Comparison of ENCODE assay signal across 11 cellular contexts in the genomic region with DNA sequence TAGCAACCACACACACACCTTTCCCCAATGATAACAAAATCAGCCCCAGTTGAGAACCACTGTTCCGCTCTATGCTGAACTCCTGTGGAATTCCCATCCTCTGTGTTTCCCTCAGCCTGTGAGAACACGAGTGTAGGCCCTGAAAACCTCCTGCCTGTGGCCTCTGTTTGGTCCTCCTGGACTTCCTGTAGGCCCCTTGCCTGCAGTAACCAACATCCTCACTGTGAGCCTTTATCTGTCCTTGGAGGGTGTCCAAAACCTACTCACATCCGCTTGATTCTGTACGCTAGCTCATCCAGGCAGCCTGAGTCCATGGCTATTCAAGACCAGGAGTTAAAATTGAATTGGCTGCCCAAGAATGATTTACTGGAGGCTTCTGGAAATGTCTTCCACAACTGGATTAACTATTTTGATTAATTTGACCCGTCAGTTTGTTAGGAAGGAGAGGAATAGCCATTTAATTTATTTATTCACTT.
A peak's percentile ranks its signal among the peaks of the same experiment; 100 is the strongest.
DNase-seq lines count a peak whose midpoint lies in the region; ATAC-seq and TF ChIP-seq lines count a peak whose summit lies in the region.
"Had no signal": no experiment of that assay in that cellular context is flagged by ENCODE, and none has a peak within 500 bp of the region (broad histone marks: within the 10 kb centered on the region; RNA-seq: fewer than 3 reads in every experiment).

No MANE protein-coding gene starts in this region.

- in situ Hi-C loops in SK-MEL-5 (cut with HindIII; ENCODE audit: low pct_unique_long_range_greater_than_20kb, low sequenced_read_pairs), result no loop called here

- TF ChIP-seq EP300 in gastroesophageal sphincter (IDR thresholded peaks at IDR 0.05), result no peak

- H3K27me3 ChIP-seq in neural progenitor cell (no peaks in the 10 kb centered on the region), gastroesophageal sphincter (no peaks in the 10 kb centered on the region), psoas muscle (ENCODE audit: insufficient read depth in 3 of 3, low read length in 2 of 3) (no peaks in the 10 kb centered on the region)

- no peak for TF ChIP-seq POLR2A in gastroesophageal sphincter (IDR thresholded peaks at IDR 0.05)

- no peak overlapping the region for H3K27ac ChIP-seq in neural progenitor cell
- H3K27ac ChIP-seq in gastroesophageal sphincter, result no peak overlapping the region
- H3K27ac ChIP-seq in psoas muscle, result no peak overlapping the region

- no peak overlapping the region for H3K4me3 Mint-ChIP-seq in neural progenitor cell
- H3K4me3 Mint-ChIP-seq: IgD-negative memory B cell; T-helper 2 cell treated with Interferon-gamma antibody and Interleukin-4, amounts not matched to agents 5 μg/mL and 100 μg/mL, for 36 hours had no signal

- intact Hi-C loops in psoas muscle (cut with DNase I), result no loop called here

- H3K4me1 ChIP-seq in neural progenitor cell, result peaks cover 13% of the 10 kb centered on the region
- no peaks in the 10 kb centered on the region for H3K4me1 ChIP-seq in gastroesophageal sphincter
- H3K4me1 ChIP-seq in psoas muscle, result no peaks in the 10 kb centered on the region

- TF ChIP-seq CTCF in fibroblast of the aortic adventitia (IDR thresholded peaks at IDR 0.05; ENCODE audit: insufficient read depth, low read length), result no peak
- no peak for TF ChIP-seq CTCF in neural progenitor cell (IDR thresholded peaks at IDR 0.05)
- no peak for TF ChIP-seq CTCF in gastroesophageal sphincter (IDR thresholded peaks at IDR 0.05)
- no peak for TF ChIP-seq CTCF in psoas muscle (IDR thresholded peaks at IDR 0.05)

- H3K4me3 ChIP-seq in fibroblast of the aortic adventitia (ENCODE audit: low read depth, low read length) (no peak overlapping the region), neural progenitor cell (no peak overlapping the region), gastroesophageal sphincter (no peak overlapping the region), psoas muscle (no peak overlapping the region)

- DNase-seq in HT1080 (ENCODE audit: low read depth) (peak; percentile 68), SK-MEL-5 (ENCODE audit: low read depth, low spot score) (peak; percentile 35), fibroblast of the aortic adventitia (ENCODE audit: low read depth) (peak; percentile 14), neural progenitor cell (ENCODE audit: low spot score) (no peak), NCI-H2227 (lab: John Stamatoyannopoulos, UW; ENCODE audit: unreplicated experiment) (no peak), psoas muscle (no peak)
- DNase-seq: Calu3, NCI-H524 treated with DMSO at 0.1 percent for 48 hours had no signal

- H3K79me2 ChIP-seq in neural progenitor cell (ENCODE audit: low read depth), result no peaks in the 10 kb centered on the region

- H3K4me1 Mint-ChIP-seq in neural progenitor cell, result peaks cover 12% of the 10 kb centered on the region
- H3K4me1 Mint-ChIP-seq: IgD-negative memory B cell had no signal

- no peaks in the 10 kb centered on the region for H4K20me1 ChIP-seq in neural progenitor cell (ENCODE audit: low read depth)

- H3K9ac ChIP-seq in neural progenitor cell, result no peak overlapping the region

- H3K4me2 ChIP-seq in neural progenitor cell, result no peak overlapping the region

- no peak for ATAC-seq in gastroesophageal sphincter
- no peak for ATAC-seq in psoas muscle

- WGBS in gastroesophageal sphincter (ENCODE audit: low coverage in 1 of 2), 2 donors, result 48 to 53% methylated on average over 4 to 5 of the region's 5 CpGs
- WGBS in psoas muscle, 3 donors, result 44 to 60% (median 50%) methylated on average over 5 of the region's 5 CpGs

- peaks cover 53% of the 10 kb centered on the region for H3K9me3 Mint-ChIP-seq in neural progenitor cell
- H3K9me3 Mint-ChIP-seq: T-helper 2 cell treated with Interferon-gamma antibody and Interleukin-4, amounts not matched to agents 5 μg/mL and 100 μg/mL, for 36 hours had no signal

- peaks cover 5% of the 10 kb centered on the region for H3K27me3 Mint-ChIP-seq in neural progenitor cell (ENCODE audit: insufficient read depth, low read depth)
- H3K27me3 Mint-ChIP-seq: IgD-negative memory B cell had no signal

- no peak overlapping the region for H3K27ac Mint-ChIP-seq in neural progenitor cell
- H3K27ac Mint-ChIP-seq: T-helper 2 cell treated with Interferon-gamma antibody and Interleukin-4, amounts not matched to agents 5 μg/mL and 100 μg/mL, for 36 hours had no signal

- peaks cover 31% of the 10 kb centered on the region for H3F3A ChIP-seq in neural progenitor cell (ENCODE audit: low read depth)

- H3K36me3 Mint-ChIP-seq in neural progenitor cell, result peaks cover 26% of the 10 kb centered on the region
- H3K36me3 Mint-ChIP-seq: IgD-negative memory B cell had no signal

- peak overlapping the region; percentile 10 for H2AFZ ChIP-seq in neural progenitor cell (replicated peaks)

- H3K9me3 ChIP-seq in neural progenitor cell (ENCODE audit: low read depth), result peaks cover 5% of the 10 kb centered on the region
- peaks cover 0 to under 1% (median 0%) of the 10 kb centered on the region in 3 donors for H3K9me3 ChIP-seq in gastroesophageal sphincter
- H3K9me3 ChIP-seq in psoas muscle, result no peaks in the 10 kb centered on the region

- peaks cover under 1% of the 10 kb centered on the region for H3K36me3 ChIP-seq in neural progenitor cell
- H3K36me3 ChIP-seq in gastroesophageal sphincter, result no peaks in the 10 kb centered on the region
- H3K36me3 ChIP-seq in psoas muscle (ENCODE audit: insufficient read depth in 1 of 2, low read depth in 1 of 2), result no peaks in the 10 kb centered on the region

Comparison
In these comparisons a context has a peak if more than half of its experiments do, and no peak if none do; other contexts are left out.
1. DNase-seq: peak in HT1080 (single experiment), SK-MEL-5 (single experiment) and fibroblast of the aortic adventitia (single experiment); none in neural progenitor cell (single experiment), NCI-H2227 (single experiment) and psoas muscle (0 of 2).